In the genomic region with DNA sequence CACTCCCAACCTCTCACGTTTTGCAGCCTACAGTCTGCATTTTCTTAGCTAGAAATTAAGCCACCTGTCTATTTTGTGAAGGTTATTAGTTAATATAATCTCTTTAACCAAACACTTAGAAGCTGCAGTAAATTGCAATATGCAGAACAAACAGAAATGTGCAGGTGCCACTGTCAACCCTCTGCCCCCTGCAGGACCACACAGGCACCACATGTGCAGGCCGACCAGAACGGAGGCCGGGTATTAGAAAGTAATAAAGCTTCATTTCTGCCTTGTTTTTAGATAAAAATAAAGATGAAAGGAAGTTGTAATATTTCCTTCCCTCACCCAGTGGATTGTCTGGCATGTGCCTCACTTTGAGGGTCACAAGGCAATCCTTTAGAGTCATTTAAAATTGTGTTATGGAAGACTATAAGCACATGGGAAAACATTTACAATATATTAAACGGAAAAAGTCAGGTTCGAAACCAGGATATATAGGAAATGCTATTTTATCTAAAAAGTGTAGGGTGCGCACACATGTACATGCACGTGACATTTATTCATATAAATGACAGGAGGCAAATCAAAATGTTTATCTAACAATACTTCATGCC, we compare ENCODE assay signal across 8 cellular contexts.
DNase-seq lines count a peak whose midpoint lies in the region; ATAC-seq and TF ChIP-seq lines count a peak whose summit lies in the region.

No MANE protein-coding gene starts in this region.

- CTCF ChIA-PET in HCT116 (lab: Charles Lee): interaction anchor here (0.7 to 2.1 kb wide), 7 partner anchors 9 to 1018 kb away, joined by 3 to 7 read pairs (median 6); no protein-coding TSS in a partner anchor

- BruUV-seq in HCT116 (replicated peaks; lab: Mats Ljungman, UMichigan): no TSS peak

- peaks cover 8 to 19% of the 10 kb centered on the region in 2 experiments; a peak in 3 of 4 replicates for H3K4me1 ChIP-seq in HCT116 (ENCODE audit: control insufficient read depth in 1 of 2, insufficient read depth in 2 of 2, low read length in 2 of 2)

- no peaks in the 10 kb centered on the region for H3K36me3 Mint-ChIP-seq in activated naive CD4-positive, alpha-beta T cell treated with anti-CD3 and anti-CD28 coated beads, Interleukin-2, amount 50 U/mL, for 72 hours

- H3K27me3 ChIP-seq in HCT116 (ENCODE audit: insufficient read depth, low read length): no peaks in the 10 kb centered on the region

- H3K27ac Mint-ChIP-seq in activated naive CD4-positive, alpha-beta T cell treated with anti-CD3 and anti-CD28 coated beads, Interleukin-2, amount 50 U/mL, for 72 hours: no peak overlapping the region

- ATAC-seq in HCT116: peak; percentile 90
- ATAC-seq in activated naive CD4-positive, alpha-beta T cell treated with anti-CD3 and anti-CD28 coated beads, Interleukin-2, amount 50 U/mL, for 72 hours: peak; percentile 59 to 69
- ATAC-seq in GM18519 (IDR thresholded peaks at IDR 0.05; ENCODE audit: low FRiP score, unreplicated experiment): no peak
- ATAC-seq in GM18505 (IDR thresholded peaks at IDR 0.05; ENCODE audit: unreplicated experiment): no peak

- peak; percentile 80 for TF ChIP-seq RAD21 in HCT116 (IDR thresholded peaks at IDR 0.05; ENCODE audit: low read depth)

- RAD21 ChIA-PET in HCT116 (lab: Charles Lee; ENCODE audit: low non-redundant PET in 1 of 2, low total read pairs in 2 of 2, uncharacterized antibody in 2 of 2, unreplicated experiment in 2 of 2): interaction anchor here in 1 of 2 experiments (1.0 to 1.2 kb wide), 2 partner anchors 62 to 1018 kb away, joined by 3 to 4 read pairs; no protein-coding TSS in a partner anchor

- H3K4me2 ChIP-seq in HCT116 (ENCODE audit: low read length): no peak overlapping the region

- no peak overlapping the region for H3K27ac ChIP-seq in HCT116 (ENCODE audit: low read depth, low read length)

- DNase-seq in GM12864 (ENCODE audit: low read depth) (no peak), HCT116 (ENCODE audit: low read depth, low spot score) (no peak), RPMI8226 (peak; percentile 38), iPS-NIHi7 (ENCODE audit: extremely low spot score) (peak; percentile 67)
- DNase-seq in activated naive CD4-positive, alpha-beta T cell treated with anti-CD3 and anti-CD28 coated beads, Interleukin-2, amount 50 U/mL, for 72 hours (ENCODE audit: low spot score in 2 of 2): peak in 1 of 2 donors; percentile 55
- peak; percentile 22 to 49 (median 47) for DNase-seq in stimulated activated CD4-positive, alpha-beta T cell treated with anti-CD3 and anti-CD28 coated beads, TNF-alpha, amount 100 ng/mL, for 24 hours (ENCODE audit: low read depth in 3 of 3)

- TF ChIP-seq POLR2A in HCT116 (IDR thresholded peaks at IDR 0.05; ENCODE audit: borderline replicate concordance, extremely low read depth, insufficient read depth, insufficient read length) (no peak), GM18505 (IDR thresholded peaks at IDR 0.05; ENCODE audit: borderline replicate concordance, extremely low read depth, insufficient read depth, insufficient read length) (no peak)

- H3K9ac ChIP-seq in HCT116 (ENCODE audit: low read length): no peak overlapping the region

- H3K4me3 ChIP-seq in GM12864 (ENCODE audit: low read depth, low read length) (no peak overlapping the region), HCT116 (replicated peaks in 1 of 2; ENCODE audit: low read depth in 1 of 2, low read length in 2 of 2) (no peak overlapping the region)

- H3K36me3 ChIP-seq in HCT116 (ENCODE audit: control insufficient read depth in 1 of 2, insufficient read depth in 2 of 2, low read length in 2 of 2): no peaks in the 10 kb centered on the region

- no peaks in the 10 kb centered on the region for H3K9me2 ChIP-seq in HCT116 (ENCODE audit: insufficient read depth)

- H4K20me1 ChIP-seq in HCT116 (ENCODE audit: insufficient read depth): no peaks in the 10 kb centered on the region

- intact Hi-C loops in HCT116 (cut with micrococcal nuclease): loop anchor here (2.0 kb wide), 1 partner anchor 986 kb away; no protein-coding TSS in a partner anchor

- POLR2A ChIA-PET in HCT116 (lab: Charles Lee): interaction anchor here (1.1 kb wide), 1 partner anchor 166 kb away, joined by 4 read pairs; no protein-coding TSS in a partner anchor

- no peaks in the 10 kb centered on the region for H3K9me3 ChIP-seq in HCT116 (ENCODE audit: control insufficient read depth in 1 of 2, insufficient read depth in 1 of 2, low read depth in 1 of 2, low read length in 2 of 2)

- no peaks in the 10 kb centered on the region for H3K79me2 ChIP-seq in HCT116 (ENCODE audit: insufficient read depth, low read length)

- H3K9me3 Mint-ChIP-seq in activated naive CD4-positive, alpha-beta T cell treated with anti-CD3 and anti-CD28 coated beads, Interleukin-2, amount 50 U/mL, for 72 hours: no peaks in the 10 kb centered on the region

- peak; percentile 81 for TF ChIP-seq CTCF in GM12864 (IDR thresholded peaks at IDR 0.05; ENCODE audit: low read depth, low read length, missing control alignments)
- peak; percentile 43 to 95 (median 93); a peak in 5 of 6 replicates for TF ChIP-seq CTCF in HCT116 (IDR thresholded peaks at IDR 0.05 in 2 of 3, conservative IDR thresholded peaks at IDR 0.05 in 1 of 3; ENCODE audit: borderline replicate concordance in 1 of 3, insufficient read depth in 1 of 3, low read depth in 2 of 3, low read length in 2 of 3)

- H2AFZ ChIP-seq in HCT116 (ENCODE audit: low read depth, low read length, poor library complexity, severe bottlenecking): peak overlapping the region; percentile 71

TF ChIP-seq in HCT116, 20 proteins besides CTCF, POLR2A, EP300 and RAD21:
- TF ChIP-seq FOSL1 (IDR thresholded peaks at IDR 0.05; ENCODE audit: low read depth): no peak
- TF ChIP-seq, protein P1, sequence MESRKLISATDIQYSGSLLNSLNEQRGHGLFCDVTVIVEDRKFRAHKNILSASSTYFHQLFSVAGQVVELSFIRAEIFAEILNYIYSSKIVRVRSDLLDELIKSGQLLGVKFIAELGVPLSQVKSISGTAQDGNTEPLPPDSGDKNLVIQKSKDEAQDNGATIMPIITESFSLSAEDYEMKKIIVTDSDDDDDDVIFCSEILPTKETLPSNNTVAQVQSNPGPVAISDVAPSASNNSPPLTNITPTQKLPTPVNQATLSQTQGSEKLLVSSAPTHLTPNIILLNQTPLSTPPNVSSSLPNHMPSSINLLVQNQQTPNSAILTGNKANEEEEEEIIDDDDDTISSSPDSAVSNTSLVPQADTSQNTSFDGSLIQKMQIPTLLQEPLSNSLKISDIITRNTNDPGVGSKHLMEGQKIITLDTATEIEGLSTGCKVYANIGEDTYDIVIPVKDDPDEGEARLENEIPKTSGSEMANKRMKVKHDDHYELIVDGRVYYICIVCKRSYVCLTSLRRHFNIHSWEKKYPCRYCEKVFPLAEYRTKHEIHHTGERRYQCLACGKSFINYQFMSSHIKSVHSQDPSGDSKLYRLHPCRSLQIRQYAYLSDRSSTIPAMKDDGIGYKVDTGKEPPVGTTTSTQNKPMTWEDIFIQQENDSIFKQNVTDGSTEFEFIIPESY (IDR thresholded peaks at IDR 0.05; ENCODE audit: extremely low read depth, insufficient replicate concordance, low read length): no peak
- TF ChIP-seq, protein P2, sequence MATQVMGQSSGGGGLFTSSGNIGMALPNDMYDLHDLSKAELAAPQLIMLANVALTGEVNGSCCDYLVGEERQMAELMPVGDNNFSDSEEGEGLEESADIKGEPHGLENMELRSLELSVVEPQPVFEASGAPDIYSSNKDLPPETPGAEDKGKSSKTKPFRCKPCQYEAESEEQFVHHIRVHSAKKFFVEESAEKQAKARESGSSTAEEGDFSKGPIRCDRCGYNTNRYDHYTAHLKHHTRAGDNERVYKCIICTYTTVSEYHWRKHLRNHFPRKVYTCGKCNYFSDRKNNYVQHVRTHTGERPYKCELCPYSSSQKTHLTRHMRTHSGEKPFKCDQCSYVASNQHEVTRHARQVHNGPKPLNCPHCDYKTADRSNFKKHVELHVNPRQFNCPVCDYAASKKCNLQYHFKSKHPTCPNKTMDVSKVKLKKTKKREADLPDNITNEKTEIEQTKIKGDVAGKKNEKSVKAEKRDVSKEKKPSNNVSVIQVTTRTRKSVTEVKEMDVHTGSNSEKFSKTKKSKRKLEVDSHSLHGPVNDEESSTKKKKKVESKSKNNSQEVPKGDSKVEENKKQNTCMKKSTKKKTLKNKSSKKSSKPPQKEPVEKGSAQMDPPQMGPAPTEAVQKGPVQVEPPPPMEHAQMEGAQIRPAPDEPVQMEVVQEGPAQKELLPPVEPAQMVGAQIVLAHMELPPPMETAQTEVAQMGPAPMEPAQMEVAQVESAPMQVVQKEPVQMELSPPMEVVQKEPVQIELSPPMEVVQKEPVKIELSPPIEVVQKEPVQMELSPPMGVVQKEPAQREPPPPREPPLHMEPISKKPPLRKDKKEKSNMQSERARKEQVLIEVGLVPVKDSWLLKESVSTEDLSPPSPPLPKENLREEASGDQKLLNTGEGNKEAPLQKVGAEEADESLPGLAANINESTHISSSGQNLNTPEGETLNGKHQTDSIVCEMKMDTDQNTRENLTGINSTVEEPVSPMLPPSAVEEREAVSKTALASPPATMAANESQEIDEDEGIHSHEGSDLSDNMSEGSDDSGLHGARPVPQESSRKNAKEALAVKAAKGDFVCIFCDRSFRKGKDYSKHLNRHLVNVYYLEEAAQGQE (IDR thresholded peaks at IDR 0.05; ENCODE audit: low read depth): no peak
- no peak for TF ChIP-seq TCF7L2 (IDR thresholded peaks at IDR 0.05; ENCODE audit: borderline replicate concordance, extremely low read depth, insufficient read depth, insufficient read length)
- no peak for TF ChIP-seq POLR2AphosphoS5 (IDR thresholded peaks at IDR 0.05; ENCODE audit: low read depth, low read length)
- no peak for TF ChIP-seq CEBPB (IDR thresholded peaks at IDR 0.05; ENCODE audit: low read depth)
- TF ChIP-seq EZH2 (IDR thresholded peaks at IDR 0.05): no peak
- TF ChIP-seq EZH2phosphoT487 (IDR thresholded peaks at IDR 0.05; ENCODE audit: borderline replicate concordance): no peak
- TF ChIP-seq JUND (IDR thresholded peaks at IDR 0.05): no peak
- TF ChIP-seq YY1 (IDR thresholded peaks at IDR 0.05; ENCODE audit: extremely low read depth, insufficient replicate concordance, low read depth, low read length): no peak
- no peak for TF ChIP-seq ZNF274 (IDR thresholded peaks at IDR 0.05; ENCODE audit: low read depth, low read length)
- TF ChIP-seq SRF (IDR thresholded peaks at IDR 0.05; ENCODE audit: low read depth): no peak

Comparison
In these comparisons a context has a peak if more than half of its experiments do, and no peak if none do; other contexts are left out.
1. DNase-seq: peak in RPMI8226 (single experiment), iPS-NIHi7 (single experiment) and stimulated activated CD4-positive, alpha-beta T cell treated with anti-CD3 and anti-CD28 coated beads, TNF-alpha, amount 100 ng/mL, for 24 hours (3 of 3); none in GM12864 (single experiment) and HCT116 (single experiment).
2. ATAC-seq: peak in HCT116 (single experiment) and activated naive CD4-positive, alpha-beta T cell treated with anti-CD3 and anti-CD28 coated beads, Interleukin-2, amount 50 U/mL, for 72 hours (2 of 2); none in GM18519 (single experiment) and GM18505 (single experiment).